8 cellular contexts compared by ENCODE assay signal in the genomic region with DNA sequence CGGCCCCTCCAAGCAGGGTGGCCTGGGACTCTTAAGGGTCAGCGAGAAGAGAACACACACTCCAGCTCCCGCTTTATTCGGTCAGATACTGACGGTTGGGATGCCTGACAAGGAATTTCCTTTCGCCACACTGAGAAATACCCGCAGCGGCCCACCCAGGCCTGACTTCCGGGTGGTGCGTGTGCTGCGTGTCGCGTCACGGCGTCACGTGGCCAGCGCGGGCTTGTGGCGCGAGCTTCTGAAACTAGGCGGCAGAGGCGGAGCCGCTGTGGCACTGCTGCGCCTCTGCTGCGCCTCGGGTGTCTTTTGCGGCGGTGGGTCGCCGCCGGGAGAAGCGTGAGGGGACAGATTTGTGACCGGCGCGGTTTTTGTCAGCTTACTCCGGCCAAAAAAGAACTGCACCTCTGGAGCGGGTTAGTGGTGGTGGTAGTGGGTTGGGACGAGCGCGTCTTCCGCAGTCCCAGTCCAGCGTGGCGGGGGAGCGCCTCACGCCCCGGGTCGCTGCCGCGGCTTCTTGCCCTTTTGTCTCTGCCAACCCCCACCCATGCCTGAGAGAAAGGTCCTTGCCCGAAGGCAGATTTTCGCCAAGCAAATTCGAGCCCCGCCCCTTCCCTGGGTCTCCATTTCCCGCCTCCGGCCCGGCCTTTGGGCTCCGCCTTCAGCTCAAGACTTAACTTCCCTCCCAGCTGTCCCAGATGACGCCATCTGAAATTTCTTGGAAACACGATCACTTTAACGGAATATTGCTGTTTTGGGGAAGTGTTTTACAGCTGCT. TPM values are rescaled to one million over a fixed set of nuclear protein-coding genes. Genes with fewer than 3 reads are reported as not detected.
A peak's percentile ranks its signal among the peaks of the same experiment; 100 is the strongest.
DNase-seq lines count a peak whose midpoint lies in the region; FAIRE-seq and TF ChIP-seq lines count a peak whose summit lies in the region.

A gene with protein sequence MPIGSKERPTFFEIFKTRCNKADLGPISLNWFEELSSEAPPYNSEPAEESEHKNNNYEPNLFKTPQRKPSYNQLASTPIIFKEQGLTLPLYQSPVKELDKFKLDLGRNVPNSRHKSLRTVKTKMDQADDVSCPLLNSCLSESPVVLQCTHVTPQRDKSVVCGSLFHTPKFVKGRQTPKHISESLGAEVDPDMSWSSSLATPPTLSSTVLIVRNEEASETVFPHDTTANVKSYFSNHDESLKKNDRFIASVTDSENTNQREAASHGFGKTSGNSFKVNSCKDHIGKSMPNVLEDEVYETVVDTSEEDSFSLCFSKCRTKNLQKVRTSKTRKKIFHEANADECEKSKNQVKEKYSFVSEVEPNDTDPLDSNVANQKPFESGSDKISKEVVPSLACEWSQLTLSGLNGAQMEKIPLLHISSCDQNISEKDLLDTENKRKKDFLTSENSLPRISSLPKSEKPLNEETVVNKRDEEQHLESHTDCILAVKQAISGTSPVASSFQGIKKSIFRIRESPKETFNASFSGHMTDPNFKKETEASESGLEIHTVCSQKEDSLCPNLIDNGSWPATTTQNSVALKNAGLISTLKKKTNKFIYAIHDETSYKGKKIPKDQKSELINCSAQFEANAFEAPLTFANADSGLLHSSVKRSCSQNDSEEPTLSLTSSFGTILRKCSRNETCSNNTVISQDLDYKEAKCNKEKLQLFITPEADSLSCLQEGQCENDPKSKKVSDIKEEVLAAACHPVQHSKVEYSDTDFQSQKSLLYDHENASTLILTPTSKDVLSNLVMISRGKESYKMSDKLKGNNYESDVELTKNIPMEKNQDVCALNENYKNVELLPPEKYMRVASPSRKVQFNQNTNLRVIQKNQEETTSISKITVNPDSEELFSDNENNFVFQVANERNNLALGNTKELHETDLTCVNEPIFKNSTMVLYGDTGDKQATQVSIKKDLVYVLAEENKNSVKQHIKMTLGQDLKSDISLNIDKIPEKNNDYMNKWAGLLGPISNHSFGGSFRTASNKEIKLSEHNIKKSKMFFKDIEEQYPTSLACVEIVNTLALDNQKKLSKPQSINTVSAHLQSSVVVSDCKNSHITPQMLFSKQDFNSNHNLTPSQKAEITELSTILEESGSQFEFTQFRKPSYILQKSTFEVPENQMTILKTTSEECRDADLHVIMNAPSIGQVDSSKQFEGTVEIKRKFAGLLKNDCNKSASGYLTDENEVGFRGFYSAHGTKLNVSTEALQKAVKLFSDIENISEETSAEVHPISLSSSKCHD (N-terminal part only) (plus strand): TSS at position 254 of the 775 bp plus-strand sequence. CDS start 953 bp downstream, outside the sequence.
A gene with protein sequence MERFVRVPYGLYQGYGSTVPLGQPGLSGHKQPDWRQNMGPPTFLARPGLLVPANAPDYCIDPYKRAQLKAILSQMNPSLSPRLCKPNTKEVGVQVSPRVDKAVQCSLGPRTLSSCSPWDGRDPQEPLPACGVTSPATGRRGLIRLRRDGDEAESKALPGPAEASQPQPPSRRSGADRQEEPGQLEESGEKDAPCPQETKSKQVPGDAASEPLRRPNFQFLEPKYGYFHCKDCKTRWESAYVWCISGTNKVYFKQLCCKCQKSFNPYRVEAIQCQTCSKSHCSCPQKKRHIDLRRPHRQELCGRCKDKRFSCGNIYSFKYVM (minus strand): TSS at position 109 of the 775 bp plus-strand sequence. CDS start 3,438 bp downstream, outside the sequence.

- H3K36me3 ChIP-seq in SJCRH30 (peaks cover 4% of the 10 kb centered on the region; the same call in 1 of the 2 replicates), neutrophil (no peaks in the 10 kb centered on the region), subcutaneous abdominal adipose tissue (ENCODE audit: control insufficient read depth in 5 of 5, insufficient read depth in 5 of 5, low read length in 5 of 5) (no peaks in the 10 kb centered on the region)

- peak within 1 kb of the TSS; percentile 88 to 98 (median 97) for H3K9ac ChIP-seq in subcutaneous abdominal adipose tissue (ENCODE audit: low read length in 5 of 5)

- H3K27ac ChIP-seq in SJCRH30 (peak within 1 kb of the TSS; percentile 99), neutrophil (peak within 1 kb of the TSS; percentile 99), subcutaneous abdominal adipose tissue (ENCODE audit: low read depth, low read length) (peak within 1 kb of the TSS; percentile 98)

- FAIRE-seq in G401.6 (lab: Jason Lieb, UNC) (peak; percentile 89), H54 (lab: Jason Lieb, UNC) (peak; percentile 27), frontal cortex (lab: Jason Lieb, UNC) (no peak)

- TF ChIP-seq CTCF in neutrophil (IDR thresholded peaks at IDR 0.05), result peak; percentile 31

- H3K27me3 ChIP-seq in SJCRH30 (no peaks in the 10 kb centered on the region), neutrophil (no peaks in the 10 kb centered on the region), subcutaneous abdominal adipose tissue (ENCODE audit: control insufficient read depth in 5 of 5, insufficient read depth in 4 of 5, low read length in 5 of 5) (no peaks in the 10 kb centered on the region)

- H3K4me3 ChIP-seq in SJCRH30 (peak within 1 kb of the TSS; percentile 73), neutrophil (ENCODE audit: low read depth in 1 of 2, low read length in 1 of 2) (peak within 1 kb of the TSS; percentile 82 to 92), subcutaneous abdominal adipose tissue (ENCODE audit: low read depth in 1 of 5, low read length in 5 of 5) (peak within 1 kb of the TSS; percentile 87 to 96 (median 90))

- DNase-seq in H54 (ENCODE audit: insufficient read length, low spot score) (peak; percentile 68), LoVo (ENCODE audit: low spot score) (peak; percentile 87), SJCRH30 (peak; percentile 99), frontal cortex (ENCODE audit: low spot score in 2 of 2) (peak; percentile 75 to 81)
- DNase-seq in activated naive CD4-positive, alpha-beta T cell treated with Interleukin-2 at 50 U/mL for 16 hours, result peak; percentile 90

- H3K4me1 ChIP-seq in SJCRH30 (peaks cover 5% of the 10 kb centered on the region; the same call in 1 of the 2 replicates), neutrophil (ENCODE audit: control insufficient read depth in 1 of 2, insufficient read depth in 1 of 2, low read depth in 1 of 2, low read length in 1 of 2) (peaks cover 24 to 26% of the 10 kb centered on the region in 2 experiments), subcutaneous abdominal adipose tissue (ENCODE audit: control insufficient read depth in 5 of 5, insufficient read depth in 5 of 5, low read length in 5 of 5) (peaks cover 0 to 20% (median 12%) of the 10 kb centered on the region in 5 donors)

- H3K9me3 ChIP-seq in SJCRH30 (replicated peaks) (no peaks in the 10 kb centered on the region), neutrophil (no peaks in the 10 kb centered on the region), subcutaneous abdominal adipose tissue (ENCODE audit: control insufficient read depth in 5 of 5, low read length in 5 of 5) (no peaks in the 10 kb centered on the region)

- peak; percentile 84 for TF ChIP-seq POLR2A in H54 (IDR thresholded peaks at IDR 0.05; ENCODE audit: low read depth, low read length)

RNA-seq across cellular contexts. Expression of the first gene that starts in this region (rescaled TPM):
- 19.5 and 22.9 TPM in 2 replicates for total RNA-seq in SJCRH30 (2014; rRNA removed; shearing (Covaris generic))
- total RNA-seq in frontal cortex, result 1.6 TPM

RNA-seq across cellular contexts. Expression of the second gene that starts in this region (rescaled TPM):
- total RNA-seq in SJCRH30 (2014; rRNA removed; shearing (Covaris generic)), result 0.18 TPM in 1 of 2 replicates, not detected in the other
- not detected for total RNA-seq in frontal cortex

Comparison
In these comparisons a context has a peak if more than half of its experiments do, and no peak if none do; other contexts are left out.
1. Peak in every context shown above with its lines: DNase-seq, H3K4me3 ChIP-seq and H3K27ac ChIP-seq.